16 cellular contexts compared by ENCODE assay signal in the genomic region with DNA sequence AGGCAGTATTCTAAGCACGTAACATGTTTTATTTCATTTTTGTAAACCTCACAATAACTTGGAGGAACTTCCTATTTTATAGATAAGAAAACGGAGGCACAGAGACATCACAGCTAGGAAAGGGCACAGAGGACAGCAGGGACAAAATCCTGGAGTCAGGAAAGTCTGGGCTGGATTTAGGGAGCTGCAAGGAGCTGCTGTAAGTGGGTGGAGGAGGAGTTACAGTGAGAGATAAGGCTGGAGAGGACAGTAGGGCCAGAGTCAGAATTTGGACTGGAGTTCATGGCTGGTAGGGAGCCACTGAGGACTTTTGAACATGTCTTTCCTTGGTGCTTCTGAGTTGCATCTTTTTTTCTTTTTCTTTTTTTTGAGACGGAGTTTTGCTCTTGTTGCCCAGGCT. TPM values are rescaled to one million over a fixed set of nuclear protein-coding genes. Genes with fewer than 3 reads are reported as not detected.
A peak's percentile ranks its signal among the peaks of the same experiment; 100 is the strongest.
DNase-seq lines count a peak whose midpoint lies in the region; ATAC-seq and TF ChIP-seq lines count a peak whose summit lies in the region.
"Had no signal": no experiment of that assay in that cellular context is flagged by ENCODE, and none has a peak within 500 bp of the region (broad histone marks: within the 10 kb centered on the region; RNA-seq: fewer than 3 reads in every experiment).

No MANE protein-coding gene starts in this region.

- H3K4me3 Mint-ChIP-seq in CD8-positive, alpha-beta T cell, result no peak overlapping the region
- H3K4me3 Mint-ChIP-seq in memory B cell, result no peak overlapping the region

- no peak overlapping the region for H3K4me2 ChIP-seq in SK-N-SH

- H3K4me1 ChIP-seq in SK-N-SH (ENCODE audit: control insufficient read depth in 1 of 2, insufficient read depth in 2 of 2, low read depth in 1 of 2, low read length in 1 of 2), result peaks cover 0 to 11% of the 10 kb centered on the region in 2 experiments; a peak in 2 of 4 replicates
- peaks cover 22% of the 10 kb centered on the region for H3K4me1 ChIP-seq in CD8-positive, alpha-beta T cell (ENCODE audit: insufficient read depth, low read length)

- no peaks in the 10 kb centered on the region for H3K9me2 ChIP-seq in SK-N-SH

- intact Hi-C loops in CD8-positive, alpha-beta T cell (cut with DNase I, micrococcal nuclease), result no loop called here

- H3K27ac ChIP-seq in SK-N-SH (ENCODE audit: low read depth in 2 of 2, low read length in 1 of 2), result peak overlapping the region in 1 of 2 experiments; percentile 83; a peak in 2 of 4 replicates
- no peak overlapping the region for H3K27ac ChIP-seq in CD8-positive, alpha-beta T cell (ENCODE audit: low read depth, low read length)

- H3K36me3 Mint-ChIP-seq in CD8-positive, alpha-beta T cell, result no peaks in the 10 kb centered on the region
- no peaks in the 10 kb centered on the region for H3K36me3 Mint-ChIP-seq in memory B cell

- H2AFZ ChIP-seq in SK-N-SH (ENCODE audit: low read depth), result no peak overlapping the region

- CTCF ChIA-PET in SK-N-SH (lab: Yijun Ruan, JAX), result interaction anchor here (2.9 to 4.5 kb wide), 2 partner anchors 14 to 160 kb away, joined by 10 to 32 read pairs; no protein-coding TSS in a partner anchor
- CTCF ChIA-PET in CD8-positive, alpha-beta T cell (lab: Charles Lee), result interaction anchor here (2.6 to 2.7 kb wide), 2 partner anchors 13 to 14 kb away, joined by 13 to 17 read pairs; no protein-coding TSS in a partner anchor

- no peak for TF ChIP-seq CTCF in SK-N-SH (IDR thresholded peaks at IDR 0.05)
- no peak for TF ChIP-seq CTCF in CD8-positive, alpha-beta T cell (IDR thresholded peaks at IDR 0.05)

- H4K20me1 ChIP-seq in SK-N-SH (ENCODE audit: insufficient read depth), result no peaks in the 10 kb centered on the region

- no peaks in the 10 kb centered on the region for H3K27me3 ChIP-seq in SK-N-SH (ENCODE audit: insufficient read depth)
- H3K27me3 ChIP-seq in CD8-positive, alpha-beta T cell (ENCODE audit: insufficient read depth, low read length), result no peaks in the 10 kb centered on the region
- H3K27me3 ChIP-seq: esophagus muscularis mucosa, left lung had no signal

- no peaks in the 10 kb centered on the region for H3K27me3 Mint-ChIP-seq in CD8-positive, alpha-beta T cell (ENCODE audit: low read depth)
- H3K27me3 Mint-ChIP-seq in memory B cell, result no peaks in the 10 kb centered on the region

- no peaks in the 10 kb centered on the region for H3K79me2 ChIP-seq in SK-N-SH (ENCODE audit: insufficient read depth)

- no peaks in the 10 kb centered on the region for H3K9me3 ChIP-seq in SK-N-SH
- no peaks in the 10 kb centered on the region for H3K9me3 ChIP-seq in CD8-positive, alpha-beta T cell (ENCODE audit: low read length)
- H3K9me3 ChIP-seq: esophagus muscularis mucosa, left lung had no signal

- POLR2A ChIA-PET in SK-N-SH (lab: Yijun Ruan, JAX), result no interaction called here
- POLR2A ChIA-PET in CD8-positive, alpha-beta T cell (lab: Charles Lee), result interaction anchor here (0.7 kb wide), 1 partner anchor 85 kb away, joined by 3 read pairs; no protein-coding TSS in a partner anchor

- in situ Hi-C loops in SK-MEL-5 (cut with HindIII; ENCODE audit: low pct_unique_long_range_greater_than_20kb, low sequenced_read_pairs), result no loop called here

- H3K4me3 ChIP-seq in SK-N-SH (ENCODE audit: low read depth in 2 of 2, low read length in 1 of 2), result no peak overlapping the region
- H3K4me3 ChIP-seq in CD8-positive, alpha-beta T cell (ENCODE audit: low read depth, low read length), result no peak overlapping the region
- H3K4me3 ChIP-seq: esophagus muscularis mucosa, left lung, skin epidermis had no signal

- H3K36me3 ChIP-seq in SK-N-SH (replicated peaks in 1 of 2; ENCODE audit: control insufficient read depth in 1 of 2, insufficient read depth in 2 of 2, low read length in 1 of 2), result no peaks in the 10 kb centered on the region
- no peaks in the 10 kb centered on the region for H3K36me3 ChIP-seq in CD8-positive, alpha-beta T cell (ENCODE audit: insufficient read depth, low read length)
- H3K36me3 ChIP-seq: esophagus muscularis mucosa, left lung had no signal

- H3K27ac Mint-ChIP-seq in CD8-positive, alpha-beta T cell, result peak overlapping the region; percentile 78
- peak overlapping the region; percentile 62 for H3K27ac Mint-ChIP-seq in memory B cell

- ATAC-seq in SK-N-SH treated with all-trans-retinoic acid at 6 μM for 48 hours (peak; percentile 18; the same call in 1 of the 3 replicates), memory B cell (ENCODE audit: low read depth) (no peak), GM18520 (IDR thresholded peaks at IDR 0.05; ENCODE audit: unreplicated experiment) (no peak), GM18517 (IDR thresholded peaks at IDR 0.05; ENCODE audit: unreplicated experiment) (no peak)
- no peak for ATAC-seq in CD8-positive, alpha-beta T cell

- TF ChIP-seq RAD21 in SK-N-SH (IDR thresholded peaks at IDR 0.05; ENCODE audit: low read length), result no peak

- H3F3A ChIP-seq in SK-N-SH (replicated peaks; ENCODE audit: insufficient read depth), result peaks cover 32% of the 10 kb centered on the region

- no peaks in the 10 kb centered on the region for H3K9me3 Mint-ChIP-seq in CD8-positive, alpha-beta T cell
- H3K9me3 Mint-ChIP-seq in memory B cell, result no peaks in the 10 kb centered on the region

- no peak for TF ChIP-seq EP300 in SK-N-SH (IDR thresholded peaks at IDR 0.05; ENCODE audit: borderline replicate concordance in 1 of 2, low read depth in 1 of 2, low read length in 1 of 2)

- peaks cover 34% of the 10 kb centered on the region for H3K4me1 Mint-ChIP-seq in CD8-positive, alpha-beta T cell (ENCODE audit: low read depth)
- H3K4me1 Mint-ChIP-seq in memory B cell, result peaks cover 21% of the 10 kb centered on the region

- DNase-seq in SK-N-SH (no peak), SK-MEL-5 (ENCODE audit: low read depth, low spot score) (peak; percentile 30), memory B cell (ENCODE audit: low spot score in 2 of 2) (no peak), T1000 (lab: John Stamatoyannopoulos, UW) (no peak)
- no peak for DNase-seq in CD8-positive, alpha-beta T cell
- DNase-seq: amygdala, Calu3, HCEC 1CT, hippocampal formation, left lung, NCI-H1930 had no signal

- 73% methylated on average over 3 of the region's 3 CpGs for WGBS in SK-N-SH (ENCODE audit: low lambda C conversion rate)

- H3K9ac ChIP-seq in SK-N-SH, result no peak overlapping the region

TF ChIP-seq in SK-N-SH treated with all-trans-retinoic acid at 6 μM for 48 hours, 23 proteins besides CTCF, POLR2A, EP300 and RAD21 (continues in another document):
- no peak for TF ChIP-seq SNAI2 (CRISPR knock-in tag; IDR thresholded peaks at IDR 0.05)
- no peak for TF ChIP-seq BACH2 (CRISPR knock-in tag; IDR thresholded peaks at IDR 0.05; ENCODE audit: borderline replicate concordance)
- TF ChIP-seq GLIS3 (CRISPR knock-in tag; IDR thresholded peaks at IDR 0.05), result no peak
- TF ChIP-seq OSR1 (CRISPR knock-in tag; IDR thresholded peaks at IDR 0.05), result no peak
- no peak for TF ChIP-seq ZC3H10 (CRISPR knock-in tag; IDR thresholded peaks at IDR 0.05)
- TF ChIP-seq ISL1 (CRISPR knock-in tag; IDR thresholded peaks at IDR 0.05), result no peak
- TF ChIP-seq TOX (CRISPR knock-in tag; IDR thresholded peaks at IDR 0.05; ENCODE audit: borderline replicate concordance), result no peak
- no peak for TF ChIP-seq ZFP3 (CRISPR knock-in tag; IDR thresholded peaks at IDR 0.05)
- no peak for TF ChIP-seq ZNF8 (CRISPR knock-in tag; IDR thresholded peaks at IDR 0.05)

TF ChIP-seq in SK-N-SH, 30 proteins besides CTCF, POLR2A, EP300 and RAD21 (continues in another document):
- no peak for TF ChIP-seq NFIC (IDR thresholded peaks at IDR 0.05; ENCODE audit: borderline replicate concordance)
- TF ChIP-seq FOSL2 (IDR thresholded peaks at IDR 0.05; ENCODE audit: borderline replicate concordance, low read depth), result no peak
- no peak for TF ChIP-seq RXRA (IDR thresholded peaks at IDR 0.05; ENCODE audit: borderline replicate concordance, low read depth)
- TF ChIP-seq, protein P1, sequence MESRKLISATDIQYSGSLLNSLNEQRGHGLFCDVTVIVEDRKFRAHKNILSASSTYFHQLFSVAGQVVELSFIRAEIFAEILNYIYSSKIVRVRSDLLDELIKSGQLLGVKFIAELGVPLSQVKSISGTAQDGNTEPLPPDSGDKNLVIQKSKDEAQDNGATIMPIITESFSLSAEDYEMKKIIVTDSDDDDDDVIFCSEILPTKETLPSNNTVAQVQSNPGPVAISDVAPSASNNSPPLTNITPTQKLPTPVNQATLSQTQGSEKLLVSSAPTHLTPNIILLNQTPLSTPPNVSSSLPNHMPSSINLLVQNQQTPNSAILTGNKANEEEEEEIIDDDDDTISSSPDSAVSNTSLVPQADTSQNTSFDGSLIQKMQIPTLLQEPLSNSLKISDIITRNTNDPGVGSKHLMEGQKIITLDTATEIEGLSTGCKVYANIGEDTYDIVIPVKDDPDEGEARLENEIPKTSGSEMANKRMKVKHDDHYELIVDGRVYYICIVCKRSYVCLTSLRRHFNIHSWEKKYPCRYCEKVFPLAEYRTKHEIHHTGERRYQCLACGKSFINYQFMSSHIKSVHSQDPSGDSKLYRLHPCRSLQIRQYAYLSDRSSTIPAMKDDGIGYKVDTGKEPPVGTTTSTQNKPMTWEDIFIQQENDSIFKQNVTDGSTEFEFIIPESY (IDR thresholded peaks at IDR 0.05; ENCODE audit: borderline replicate concordance, low read depth), result no peak
- no peak for TF ChIP-seq YY1 (IDR thresholded peaks at IDR 0.05; ENCODE audit: low read depth)
- no peak for TF ChIP-seq RFX5 (IDR thresholded peaks at IDR 0.05; ENCODE audit: low read length)
- TF ChIP-seq FOXJ3 (CRISPR knock-in tag; IDR thresholded peaks at IDR 0.05), result no peak
- TF ChIP-seq FOXM1 (IDR thresholded peaks at IDR 0.05; ENCODE audit: low read depth), result no peak

RNA-seq across cellular contexts. Expression of a gene that starts 32.2 kb away (rescaled TPM):
- 4.5 and 4.7 TPM in 2 replicates for polyA plus RNA-seq in SK-N-SH (2012; rRNA removed)
- polyA plus RNA-seq in SK-N-SH (2012; cell fraction: cytosol; rRNA removed), result 5.0 and 5.4 TPM in 2 replicates
- polyA plus RNA-seq in SK-N-SH (2012; cell fraction: nucleus; rRNA removed), result 5.6 and 8.6 TPM in 2 replicates
- 10 to 100 TPM; 26.9 to 31.4 TPM for total RNA-seq in CD8-positive, alpha-beta T cell
- total RNA-seq in SK-MEL-5 (2014; rRNA removed; shearing (Covaris generic)), result 39.4 and 40.1 TPM in 2 replicates
- 39.0 and 54.7 TPM in 2 replicates for polyA plus RNA-seq in SK-MEL-5 (2015; cell fraction: cytosol; rRNA removed)
- polyA plus RNA-seq in SK-MEL-5 (2015; cell fraction: nucleus; rRNA removed), result 37.4 and 40.4 TPM in 2 replicates
